In genomic region chr21:17466166-17466565, GRCh38 we compare ENCODE assay signal across 14 cellular contexts. TPM values are rescaled to one million over a fixed set of nuclear protein-coding genes. Genes with fewer than 3 reads are reported as not detected.
A peak's percentile ranks its signal among the peaks of the same experiment; 100 is the strongest.
DNase-seq lines count a peak whose midpoint lies in the region; ATAC-seq, FAIRE-seq and TF ChIP-seq lines count a peak whose summit lies in the region.
"Had no signal": no experiment of that assay in that cellular context is flagged by ENCODE, and none has a peak within 500 bp of the region (broad histone marks: within the 10 kb centered on the region; RNA-seq: fewer than 3 reads in every experiment).

No MANE protein-coding gene starts in this region.

- no peak for TF ChIP-seq EP300 in A549 (IDR thresholded peaks at IDR 0.05)

- H3K4me1 ChIP-seq in A549 (peaks cover 34% of the 10 kb centered on the region), adipocyte (ENCODE audit: control insufficient read depth, insufficient read depth, low read length) (peaks cover 26% of the 10 kb centered on the region)

- H3K4me3 ChIP-seq in A549: no peak overlapping the region
- H3K4me3 ChIP-seq in adipocyte (ENCODE audit: low read length): no peak overlapping the region

- DNase-seq in A549 (ENCODE audit: low read depth in 1 of 2, low spot score in 1 of 2) (peak in 1 of 2 experiments; percentile 28), HFFc6 (peak; percentile 59), adipocyte (ENCODE audit: low read depth) (peak; percentile 28), hepatic stellate cell (ENCODE audit: low spot score) (peak; percentile 30), NCI-H2081 treated with DMSO at 0.1 percent for 48 hours (lab: John Stamatoyannopoulos, UW) (no peak), HUDEP-2 (lab: John Stamatoyannopoulos, UW; ENCODE audit: unreplicated experiment in 76 of 76) (no peak)
- no peak for DNase-seq in activated CD4-positive, alpha-beta T cell treated with anti-CD3 and anti-CD28 coated beads for 48 hours
- DNase-seq: activated CD8-positive, alpha-beta T cell treated with anti-CD3 and anti-CD28 coated beads, Interleukin-2, amount 10 ng/mL, durations not matched to agents 7 days and 5 days; effector memory CD8-positive, alpha-beta T cell; stimulated activated naive CD4-positive, alpha-beta T cell had no signal

- H3K36me3 Mint-ChIP-seq in HFFc6 (ENCODE audit: low read depth): no peaks in the 10 kb centered on the region
- H3K36me3 Mint-ChIP-seq: activated naive CD4-positive, alpha-beta T cell treated with anti-CD3 and anti-CD28 coated beads, Interleukin-2, amount 50 U/mL, for 72 hours had no signal

- no peaks in the 10 kb centered on the region for H3K27me3 Mint-ChIP-seq in HFFc6 (ENCODE audit: insufficient read depth)
- H3K27me3 Mint-ChIP-seq: effector memory CD8-positive, alpha-beta T cell had no signal

- no peaks in the 10 kb centered on the region for H3K36me3 ChIP-seq in adipocyte (ENCODE audit: control insufficient read depth, insufficient read depth, low read length, severe bottlenecking)

- H3K4me1 Mint-ChIP-seq in HFFc6 (ENCODE audit: low read depth): peaks cover 35% of the 10 kb centered on the region

- H3K4me2 ChIP-seq in A549: no peak overlapping the region

- FAIRE-seq in A549 (lab: Jason Lieb, UNC): no peak
- FAIRE-seq: GM19239 had no signal

- H3K27ac Mint-ChIP-seq in HFFc6: peak overlapping the region; percentile 48; the same call in 1 of the 2 replicates
- H3K27ac Mint-ChIP-seq: activated CD8-positive, alpha-beta T cell treated with anti-CD3 and anti-CD28 coated beads, Interleukin-2, amount 10 ng/mL, durations not matched to agents 7 days and 5 days; activated naive CD4-positive, alpha-beta T cell treated with anti-CD3 and anti-CD28 coated beads, Interleukin-2, amount 50 U/mL, for 72 hours; effector memory CD8-positive, alpha-beta T cell had no signal

- H3K9me3 ChIP-seq in A549 (no peaks in the 10 kb centered on the region), adipocyte (ENCODE audit: control insufficient read depth, low read length) (no peaks in the 10 kb centered on the region)

- TF ChIP-seq CTCF in A549 (IDR thresholded peaks at IDR 0.05) (no peak), HFFc6 (IDR thresholded peaks at IDR 0.05) (no peak)

- H3K27me3 ChIP-seq in adipocyte (replicated peaks; ENCODE audit: control insufficient read depth, insufficient read depth, low read length): no peaks in the 10 kb centered on the region

- no peaks in the 10 kb centered on the region for H3K9me3 Mint-ChIP-seq in HFFc6
- H3K9me3 Mint-ChIP-seq: activated naive CD4-positive, alpha-beta T cell treated with anti-CD3 and anti-CD28 coated beads, Interleukin-2, amount 50 U/mL, for 72 hours; effector memory CD8-positive, alpha-beta T cell; neural crest cell had no signal

- peak; percentile 46 to 58; a peak in 3 of 6 replicates for ATAC-seq in A549
- no peak for ATAC-seq in HG03135 (IDR thresholded peaks at IDR 0.05; ENCODE audit: unreplicated experiment)
- ATAC-seq: activated CD8-positive, alpha-beta T cell treated with anti-CD3 and anti-CD28 coated beads, Interleukin-2, amount 10 ng/mL, durations not matched to agents 7 days and 5 days; activated naive CD4-positive, alpha-beta T cell treated with anti-CD3 and anti-CD28 coated beads, Interleukin-2, amount 50 U/mL, for 72 hours; effector memory CD8-positive, alpha-beta T cell had no signal

- H3K4me3 Mint-ChIP-seq in HFFc6: no peak overlapping the region
- H3K4me3 Mint-ChIP-seq: activated CD8-positive, alpha-beta T cell treated with anti-CD3 and anti-CD28 coated beads, Interleukin-2, amount 10 ng/mL, durations not matched to agents 7 days and 5 days; effector memory CD8-positive, alpha-beta T cell; neural crest cell had no signal

- TF ChIP-seq RAD21 in A549 (conservative IDR thresholded peaks at IDR 0.05 in 1 of 2, IDR thresholded peaks at IDR 0.05 in 1 of 2): no peak

- CTCF ChIA-PET in A549 (lab: Yijun Ruan, JAX): no interaction called here

- no peak overlapping the region for H3K9ac ChIP-seq in adipocyte (ENCODE audit: low read length)

- POLR2A ChIA-PET in A549 (lab: Yijun Ruan, JAX): no interaction called here

- WGBS in A549 (ENCODE audit: missing lambda C conversion rate): 72% methylated on average over 1 of the region's 1 CpG

- peak overlapping the region; percentile 30 to 39; a peak in 3 of 6 replicates for H3K27ac ChIP-seq in A549

- no peak for TF ChIP-seq POLR2A in A549 (IDR thresholded peaks at IDR 0.05; ENCODE audit: low read length)

TF ChIP-seq in A549, 52 proteins besides CTCF, POLR2A, EP300 and RAD21:
- no peak for TF ChIP-seq GATA3 (IDR thresholded peaks at IDR 0.05; ENCODE audit: borderline replicate concordance)
- no peak for TF ChIP-seq TFCP2L1 (CRISPR knock-in tag; IDR thresholded peaks at IDR 0.05)
- no peak for TF ChIP-seq CHD4 (IDR thresholded peaks at IDR 0.05; ENCODE audit: borderline replicate concordance)
- no peak for TF ChIP-seq FOXS1 (CRISPR knock-in tag; IDR thresholded peaks at IDR 0.05)
- TF ChIP-seq POLR2AphosphoS2 (conservative IDR thresholded peaks at IDR 0.05; ENCODE audit: low read length): no peak
- no peak for TF ChIP-seq NR3C1 (IDR thresholded peaks at IDR 0.05)
- no peak for TF ChIP-seq E2F6 (IDR thresholded peaks at IDR 0.05; ENCODE audit: borderline replicate concordance, low read depth)
- TF ChIP-seq FOSL2 (IDR thresholded peaks at IDR 0.05): no peak
- no peak for TF ChIP-seq FOSL2 (CRISPR knock-in tag; IDR thresholded peaks at IDR 0.05)

RNA-seq across cellular contexts. Expression of gene CXADR, which starts 46.7 kb away (rescaled TPM):
- 20.3 and 21.7 TPM in 2 replicates for polyA plus RNA-seq in A549 (2011; rRNA removed)
- polyA plus RNA-seq in A549 (2012; cell fraction: cytosol; rRNA removed): 2.7 and 3.0 TPM in 2 replicates
- 1.4 and 1.6 TPM in 2 replicates for polyA plus RNA-seq in A549 (2012; cell fraction: nucleus; rRNA removed)
- polyA plus RNA-seq in A549 (2017; fragmentation: RNase III; extraction: RNeasy Plus Mini Kit Qiagen cat#74134 plus additional on column Dnase treatment): 6.4 to 7.7 TPM (median 6.6 TPM) in 3 replicates
- polyA minus RNA-seq in A549 (2011; rRNA and poly(A)+ RNA removed): 16.8 and 19.7 TPM in 2 replicates
- total RNA-seq in HFFc6 (2021; fragmentation: NEBNext Ultra II Directional; extraction: Animal tissue kit (Norgen Biotek cat#: 25700)): under 1 TPM in 4 of 6 experiments, not detected in 2; 0.05 to 0.28 (median 0.09) TPM

Comparison
In these comparisons a context has a peak if more than half of its experiments do, and no peak if none do; other contexts are left out.
1. DNase-seq: peak in HFFc6 (single experiment), adipocyte (single experiment) and hepatic stellate cell (single experiment); none in NCI-H2081 treated with DMSO at 0.1 percent for 48 hours (single experiment), activated CD4-positive, alpha-beta T cell treated with anti-CD3 and anti-CD28 coated beads for 48 hours (single experiment) and HUDEP-2 (0 of 76).